17 cellular contexts compared by ENCODE assay signal in the genomic region with DNA sequence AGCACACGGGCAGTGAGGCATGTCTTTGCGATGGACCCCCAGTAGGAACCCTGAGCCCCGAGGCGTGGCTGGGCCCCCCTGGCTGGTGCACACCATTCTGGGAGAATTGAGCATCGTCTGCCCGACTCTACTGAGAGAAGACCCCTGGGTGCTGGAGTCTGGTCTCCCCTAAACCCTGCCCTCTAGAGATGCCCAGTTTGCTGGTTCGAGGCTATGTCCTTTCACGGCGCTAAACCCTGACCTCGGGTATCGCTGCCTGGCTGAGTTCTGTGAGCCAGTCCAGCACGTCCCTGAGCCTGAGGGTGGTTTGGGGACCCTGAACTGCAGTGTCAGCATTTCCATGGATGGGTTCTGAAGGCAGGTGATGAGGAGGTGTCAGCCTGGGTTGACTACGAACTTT.
A peak's percentile ranks its signal among the peaks of the same experiment; 100 is the strongest.
DNase-seq lines count a peak whose midpoint lies in the region; ATAC-seq and TF ChIP-seq lines count a peak whose summit lies in the region.
"Had no signal": no experiment of that assay in that cellular context is flagged by ENCODE, and none has a peak within 500 bp of the region (broad histone marks: within the 10 kb centered on the region; RNA-seq: fewer than 3 reads in every experiment).

No MANE protein-coding gene starts in this region.

- H3K4me3 ChIP-seq in esophagus muscularis mucosa = no peak overlapping the region
- H3K4me3 ChIP-seq in neural progenitor cell = no peak overlapping the region
- no peak overlapping the region for H3K4me3 ChIP-seq in upper lobe of left lung

- H3K9me3 ChIP-seq in esophagus muscularis mucosa (no peaks in the 10 kb centered on the region), neural progenitor cell (ENCODE audit: low read depth) (no peaks in the 10 kb centered on the region), upper lobe of left lung (no peaks in the 10 kb centered on the region)
- H3K9me3 ChIP-seq: thoracic aorta had no signal

- H3K36me3 Mint-ChIP-seq in neural progenitor cell = no peaks in the 10 kb centered on the region

- H4K20me1 ChIP-seq in neural progenitor cell (ENCODE audit: low read depth) = no peaks in the 10 kb centered on the region

- no peak overlapping the region for H3K4me2 ChIP-seq in neural progenitor cell

- DNase-seq in Right ventricle myocardium inferior (ENCODE audit: missing footprints) (peak; percentile 53), left cardiac atrium (no peak), esophagus muscularis mucosa (ENCODE audit: extremely low spot score) (no peak), neural progenitor cell (ENCODE audit: low spot score) (no peak), upper lobe of left lung (peak in 1 of 2 donors; percentile 50), UCSD-AML1 (lab: John Stamatoyannopoulos, UW; ENCODE audit: unreplicated experiment) (no peak), caudate nucleus (lab: John Stamatoyannopoulos, UW) (no peak)
- DNase-seq: activated CD4-positive, alpha-beta T cell treated with anti-CD3 and anti-CD28 coated beads for 1 hour; activated T-cell treated with anti-CD3 and anti-CD28 coated beads, Interleukin-2, amount 50 U/mL, for 72 hours; DND-41; effector memory CD8-positive, alpha-beta T cell; kidney glomerular epithelial cell; NCI-H1092 treated with DMSO at 0.1 percent for 48 hours; NCI-H226 had no signal

- H3K27ac Mint-ChIP-seq in neural progenitor cell = peak overlapping the region; percentile 74
- H3K27ac Mint-ChIP-seq: activated T-cell treated with anti-CD3 and anti-CD28 coated beads, Interleukin-2, amount 50 U/mL, for 72 hours had no signal

- ATAC-seq in Right ventricle myocardium inferior (no peak), left cardiac atrium (no peak), upper lobe of left lung (ENCODE audit: low FRiP score in 2 of 2) (no peak), HG03342 (IDR thresholded peaks at IDR 0.05; ENCODE audit: unreplicated experiment) (no peak)
- ATAC-seq: activated T-cell treated with anti-CD3 and anti-CD28 coated beads, Interleukin-2, amount 50 U/mL, for 72 hours had no signal

- H3K9me3 Mint-ChIP-seq in neural progenitor cell = no peaks in the 10 kb centered on the region
- H3K9me3 Mint-ChIP-seq: activated T-cell treated with anti-CD3 and anti-CD28 coated beads, Interleukin-2, amount 50 U/mL, for 72 hours; effector memory CD8-positive, alpha-beta T cell; neural crest cell had no signal

- WGBS in esophagus muscularis mucosa = 98% methylated on average over 8 of the region's 13 CpGs
- WGBS in upper lobe of left lung, 2 donors = 95 to 97% methylated on average over 6 to 13 of the region's 13 CpGs

- H3K4me3 Mint-ChIP-seq in neural progenitor cell = no peak overlapping the region
- H3K4me3 Mint-ChIP-seq: neural crest cell had no signal

- peaks cover 19% of the 10 kb centered on the region for H3K4me1 Mint-ChIP-seq in neural progenitor cell

- peaks cover 14% of the 10 kb centered on the region for H3K27me3 Mint-ChIP-seq in neural progenitor cell (ENCODE audit: insufficient read depth, low read depth)
- H3K27me3 Mint-ChIP-seq: effector memory CD8-positive, alpha-beta T cell had no signal

- H3K79me2 ChIP-seq in neural progenitor cell (ENCODE audit: low read depth) = no peaks in the 10 kb centered on the region

- intact Hi-C loops in Right ventricle myocardium inferior (cut with DNase I) (loop anchor here (5.0 kb wide), 1 partner anchor 187 kb away; a partner anchor contains a TSS), left cardiac atrium (cut with DNase I) (no loop called here), esophagus muscularis mucosa (cut with DNase I) (loop anchor here (5.0 kb wide), 1 partner anchor 187 kb away; a partner anchor contains a TSS)

- no peak overlapping the region for H3K9ac ChIP-seq in neural progenitor cell

- H3K27me3 ChIP-seq in esophagus muscularis mucosa (no peaks in the 10 kb centered on the region), neural progenitor cell (no peaks in the 10 kb centered on the region), upper lobe of left lung (no peaks in the 10 kb centered on the region)

- TF ChIP-seq EP300 in esophagus muscularis mucosa (IDR thresholded peaks at IDR 0.05) = no peak
- no peak for TF ChIP-seq EP300 in upper lobe of left lung (IDR thresholded peaks at IDR 0.05)

- peaks cover 3% of the 10 kb centered on the region for H3F3A ChIP-seq in neural progenitor cell (ENCODE audit: low read depth)

- TF ChIP-seq POLR2A in esophagus muscularis mucosa (IDR thresholded peaks at IDR 0.05; ENCODE audit: low read depth) (no peak), upper lobe of left lung (IDR thresholded peaks at IDR 0.05) (no peak)

- peak overlapping the region in 3 of 4 donors; percentile 84 to 85 (median 84) for H3K27ac ChIP-seq in esophagus muscularis mucosa (replicated peaks in 1 of 4)
- no peak overlapping the region for H3K27ac ChIP-seq in neural progenitor cell
- peak overlapping the region in 3 of 4 donors; percentile 85 to 88 (median 86) for H3K27ac ChIP-seq in upper lobe of left lung
- no peak overlapping the region for H3K27ac ChIP-seq in caudate nucleus (ENCODE audit: low read depth, low read length)

- H3K36me3 ChIP-seq in esophagus muscularis mucosa (no peaks in the 10 kb centered on the region), neural progenitor cell (no peaks in the 10 kb centered on the region), upper lobe of left lung (no peaks in the 10 kb centered on the region)
- H3K36me3 ChIP-seq: thoracic aorta had no signal

- no peak for TF ChIP-seq CTCF in esophagus muscularis mucosa (IDR thresholded peaks at IDR 0.05)
- no peak for TF ChIP-seq CTCF in neural progenitor cell (IDR thresholded peaks at IDR 0.05)
- TF ChIP-seq CTCF in upper lobe of left lung (IDR thresholded peaks at IDR 0.05) = no peak

- H3K4me1 ChIP-seq in esophagus muscularis mucosa = peaks cover 30 to 54% (median 41%) of the 10 kb centered on the region in 4 donors
- peaks cover 4% of the 10 kb centered on the region for H3K4me1 ChIP-seq in neural progenitor cell
- peaks cover 17 to 26% (median 22%) of the 10 kb centered on the region in 4 donors for H3K4me1 ChIP-seq in upper lobe of left lung

- no peak overlapping the region for H2AFZ ChIP-seq in neural progenitor cell (replicated peaks)

Comparison
In these comparisons a context has a peak if more than half of its experiments do, and no peak if none do; other contexts are left out.
1. intact Hi-C loops: an anchor here in Right ventricle myocardium inferior (5.0 kb wide) and esophagus muscularis mucosa (5.0 kb wide); none called in left cardiac atrium.
2. H3K27ac ChIP-seq: peak in esophagus muscularis mucosa (3 of 4) and upper lobe of left lung (3 of 4); none in neural progenitor cell (single experiment) and caudate nucleus (single experiment).